ENCODE assay signal across 8 cellular contexts in the genomic region with DNA sequence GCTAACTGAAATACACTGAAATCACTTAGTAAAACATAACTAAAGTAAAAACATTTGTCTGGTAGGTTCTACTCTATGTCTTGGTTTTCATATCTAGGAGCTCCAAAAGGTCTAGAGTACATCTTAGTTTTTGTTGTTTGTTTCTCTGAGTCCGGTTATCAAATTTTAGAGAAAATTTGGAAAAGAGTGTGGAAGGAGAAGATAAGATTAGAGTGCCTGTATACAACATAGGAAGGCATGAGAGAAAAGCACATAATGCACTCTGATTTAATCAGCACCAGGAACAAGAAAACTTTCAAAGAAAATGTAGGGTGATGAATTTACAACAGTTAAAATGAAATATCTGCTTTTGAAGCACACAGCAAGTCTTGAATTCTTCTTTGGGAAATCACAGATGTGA.
"Had no signal": no experiment of that assay in that cellular context is flagged by ENCODE, and none has a peak within 500 bp of the region (broad histone marks: within the 10 kb centered on the region; RNA-seq: fewer than 3 reads in every experiment).

No MANE protein-coding gene starts in this region.

- H3K4me3 ChIP-seq: GM23248, HAP-1 had no signal

- H3K4me3 Mint-ChIP-seq: HFFc6, IgD-negative memory B cell had no signal

- H3K36me3 ChIP-seq: HAP-1 had no signal

- H3K9ac ChIP-seq: GM23248 had no signal

- H3K4me1 Mint-ChIP-seq: IgD-negative memory B cell had no signal

- H2AFZ ChIP-seq: GM23248 had no signal

- FAIRE-seq: HepG2 had no signal

- DNase-seq: GM23248, H7, HFFc6 had no signal

- H3K27ac Mint-ChIP-seq: HFFc6, IgD-negative memory B cell had no signal

- H3K36me3 Mint-ChIP-seq: IgD-negative memory B cell had no signal

- H3K4me1 ChIP-seq: HAP-1 had no signal

- H3K27me3 Mint-ChIP-seq: IgD-negative memory B cell had no signal

- H3K9me3 ChIP-seq: HAP-1 had no signal

- ATAC-seq: HCT116, HepG2 had no signal

- H3K27ac ChIP-seq: GM23248, HL-60 had no signal
